Comparison of ENCODE assay signal across 33 cellular contexts in the genomic region with DNA sequence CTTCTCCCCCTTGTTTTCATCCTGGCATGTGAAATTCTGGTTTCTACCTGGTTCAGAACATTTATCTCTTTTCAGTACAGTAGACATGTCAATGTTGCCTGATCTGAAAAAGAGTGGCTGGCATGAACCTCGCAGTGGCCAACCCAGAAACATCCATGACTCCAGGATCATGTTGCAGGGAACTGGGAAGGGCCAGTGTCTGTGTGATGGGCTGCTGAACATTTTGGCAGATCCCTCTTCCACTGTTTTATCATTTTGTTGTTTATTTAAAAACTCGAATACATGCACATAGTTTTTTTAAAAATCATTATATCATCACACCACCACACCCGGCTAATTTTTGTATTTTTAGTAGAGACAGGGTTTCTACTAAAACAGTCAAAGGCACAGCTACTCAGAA. TPM values are rescaled to one million over a fixed set of nuclear protein-coding genes. Genes with fewer than 3 reads are reported as not detected.
"Had no signal": no experiment of that assay in that cellular context is flagged by ENCODE, and none has a peak within 500 bp of the region (broad histone marks: within the 10 kb centered on the region; RNA-seq: fewer than 3 reads in every experiment).

No MANE protein-coding gene starts in this region.

- H3K36me3 ChIP-seq: esophagus squamous epithelium, gastrocnemius medialis, heart right ventricle, left lung, lower lobe of right lung had no signal

- ATAC-seq: esophagus mucosa, gastrocnemius medialis, heart right ventricle, left cardiac atrium, left lung, lower lobe of right lung, mucosa of descending colon had no signal

- H3K27ac ChIP-seq: coronary artery, dorsolateral prefrontal cortex, epithelial cell of prostate, esophagus squamous epithelium, gastrocnemius medialis, heart right ventricle, left lung, lower lobe of right lung had no signal

- H3K36me3 Mint-ChIP-seq: mesothelial cell of epicardium had no signal

- H3K4me3 Mint-ChIP-seq: mesothelial cell of epicardium had no signal

- H3K27me3 ChIP-seq: dorsolateral prefrontal cortex, esophagus squamous epithelium, gastrocnemius medialis, left lung had no signal

- H3K27ac Mint-ChIP-seq: mesothelial cell of epicardium had no signal

- H3K4me3 ChIP-seq: coronary artery, dorsolateral prefrontal cortex, esophagus squamous epithelium, gastrocnemius medialis, heart right ventricle, left lung, lower lobe of right lung, mucosa of descending colon had no signal

- DNase-seq: dermis blood vessel endothelial cell; dorsolateral prefrontal cortex; effector CD4-positive, alpha-beta T cell; effector memory CD4-positive, alpha-beta T cell; erythroblast; esophagus squamous epithelium; foreskin melanocyte; gastrocnemius medialis; glutamatergic neuron; head of caudate nucleus; heart right ventricle; hippocampal formation; left cardiac atrium; left lung; left ventricle myocardium superior; lower lobe of right lung; mesenchymal stem cell; mucosa of descending colon had no signal

- FAIRE-seq: colon, endometrium, islet of Langerhans, keratinocyte had no signal

- H3K9me3 ChIP-seq: esophagus squamous epithelium, gastrocnemius medialis, heart right ventricle, left lung, lower lobe of right lung, mucosa of descending colon had no signal

- H3K9me3 Mint-ChIP-seq: mesothelial cell of epicardium had no signal

RNA-seq across cellular contexts. Expression of a gene that starts 19.0 kb away (rescaled TPM):
- total RNA-seq: dermis blood vessel endothelial cell, esophagus mucosa, gastrocnemius medialis, kidney epithelial cell, left ventricle myocardium superior, lung microvascular endothelial cell, mesothelial cell of epicardium had no signal

RNA-seq across cellular contexts. Expression of a gene that starts 39.8 kb away (rescaled TPM):
- total RNA-seq: mesenteric fat pad had no signal

RNA-seq across cellular contexts. Expression of a gene that starts 50.5 kb away (rescaled TPM):
- total RNA-seq: cerebellum, dermis blood vessel endothelial cell, dorsolateral prefrontal cortex, esophagus mucosa, esophagus squamous epithelium, fibroblast of lung, gastrocnemius medialis, heart right ventricle, kidney epithelial cell, left cardiac atrium, left lung, left ventricle myocardium superior, lower leg skin, lower lobe of right lung, lung microvascular endothelial cell, mesenteric fat pad, mesothelial cell of epicardium, mucosa of descending colon, myocyte had no signal
- polyA plus RNA-seq: fibroblast of lung, heart right ventricle, keratinocyte had no signal

RNA-seq across cellular contexts. Expression of a gene that starts 54.4 kb away (rescaled TPM):
- total RNA-seq: dermis blood vessel endothelial cell, esophagus mucosa, kidney epithelial cell, left ventricle myocardium superior, lower lobe of right lung, lung microvascular endothelial cell had no signal
